19 cellular contexts compared by ENCODE assay signal in the genomic region with DNA sequence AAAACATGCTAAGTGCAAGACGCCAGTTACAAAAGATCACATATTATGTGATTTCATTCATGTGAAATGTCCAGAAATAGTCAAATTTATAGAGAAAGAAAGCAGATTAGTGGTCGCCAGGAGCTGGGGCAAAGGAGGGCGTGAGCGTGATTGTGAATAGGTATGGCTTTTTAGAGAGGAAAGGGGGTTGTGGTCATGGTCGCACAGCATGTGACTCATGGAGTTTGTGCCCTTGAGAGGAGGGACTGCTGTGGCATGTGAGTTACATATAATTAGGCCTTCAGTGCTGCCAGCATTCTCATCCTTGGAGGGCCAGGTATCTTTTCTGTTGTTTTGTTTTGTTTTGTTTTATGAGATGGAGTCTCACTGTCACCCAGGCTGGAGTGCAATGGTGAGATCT. TPM values are rescaled to one million over a fixed set of nuclear protein-coding genes. Genes with fewer than 3 reads are reported as not detected.
DNase-seq lines count a peak whose midpoint lies in the region; ATAC-seq and TF ChIP-seq lines count a peak whose summit lies in the region.
"Had no signal": no experiment of that assay in that cellular context is flagged by ENCODE, and none has a peak within 500 bp of the region (broad histone marks: within the 10 kb centered on the region; RNA-seq: fewer than 3 reads in every experiment).

No MANE protein-coding gene starts in this region.

- peaks cover 0 to 47% of the 10 kb centered on the region in 2 donors for H3K4me1 ChIP-seq in right atrium auricular region
- H3K4me1 ChIP-seq in psoas muscle: peaks cover 37% of the 10 kb centered on the region
- H3K4me1 ChIP-seq: Caco-2 had no signal

- no peak for TF ChIP-seq CTCF in activated CD8-positive, alpha-beta T cell treated with anti-CD3 and anti-CD28 coated beads for 36 hours (IDR thresholded peaks at IDR 0.05)
- TF ChIP-seq CTCF in right atrium auricular region (IDR thresholded peaks at IDR 0.05) (no peak), psoas muscle (IDR thresholded peaks at IDR 0.05) (no peak)

- H3K27me3 Mint-ChIP-seq in activated CD8-positive, alpha-beta T cell treated with anti-CD3 and anti-CD28 coated beads for 36 hours: peaks cover 37% of the 10 kb centered on the region
- H3K27me3 Mint-ChIP-seq in activated CD8-positive, alpha-beta T cell treated with anti-CD3 and anti-CD28 coated beads, Interleukin-2, amount 10 ng/mL, durations not matched to agents 7 days and 5 days (ENCODE audit: low read depth): peaks cover 51% of the 10 kb centered on the region

- H3K9me3 ChIP-seq in right atrium auricular region (no peaks in the 10 kb centered on the region), psoas muscle (no peaks in the 10 kb centered on the region)
- H3K9me3 ChIP-seq: Caco-2, gastroesophageal sphincter had no signal

- H3K36me3 Mint-ChIP-seq in activated CD8-positive, alpha-beta T cell treated with anti-CD3 and anti-CD28 coated beads for 36 hours (ENCODE audit: low read depth): peaks cover 2% of the 10 kb centered on the region
- no peaks in the 10 kb centered on the region for H3K36me3 Mint-ChIP-seq in activated CD8-positive, alpha-beta T cell treated with anti-CD3 and anti-CD28 coated beads, Interleukin-2, amount 10 ng/mL, durations not matched to agents 7 days and 5 days (ENCODE audit: low read depth)

- peak overlapping the region; percentile 74 to 87 for H3K27ac ChIP-seq in right atrium auricular region
- H3K27ac ChIP-seq in psoas muscle: peak overlapping the region; percentile 19
- H3K27ac ChIP-seq: GM23248, WERI-Rb-1 had no signal

- peaks cover 4% of the 10 kb centered on the region for H3K4me1 Mint-ChIP-seq in activated CD8-positive, alpha-beta T cell treated with anti-CD3 and anti-CD28 coated beads for 36 hours (ENCODE audit: low read depth)
- H3K4me1 Mint-ChIP-seq in activated CD8-positive, alpha-beta T cell treated with anti-CD3 and anti-CD28 coated beads, Interleukin-2, amount 10 ng/mL, durations not matched to agents 7 days and 5 days (ENCODE audit: low read depth): peaks cover 15% of the 10 kb centered on the region

- CTCF ChIA-PET in activated CD8-positive, alpha-beta T cell treated with anti-CD3 and anti-CD28 coated beads for 36 hours (lab: Charles Lee): interaction anchor here (0.7 kb wide), 1 partner anchor 49 kb away, joined by 3 read pairs; no protein-coding TSS in a partner anchor
- CTCF ChIA-PET in activated CD8-positive, alpha-beta T cell treated with anti-CD3 and anti-CD28 coated beads, Interleukin-2, amount 10 ng/mL, durations not matched to agents 7 days and 5 days (lab: Charles Lee): interaction anchor here (1.1 kb wide), 1 partner anchor 48 kb away, joined by 4 read pairs; no protein-coding TSS in a partner anchor

- H3K27me3 ChIP-seq in right atrium auricular region: no peaks in the 10 kb centered on the region
- no peaks in the 10 kb centered on the region for H3K27me3 ChIP-seq in psoas muscle (ENCODE audit: insufficient read depth in 3 of 3, low read length in 2 of 3)
- H3K27me3 ChIP-seq: gastroesophageal sphincter had no signal

- intact Hi-C loops in activated CD8-positive, alpha-beta T cell treated with anti-CD3 and anti-CD28 coated beads for 36 hours (cut with micrococcal nuclease): no loop called here
- intact Hi-C loops in psoas muscle (cut with DNase I): no loop called here

- H3K36me3 ChIP-seq in right atrium auricular region (no peaks in the 10 kb centered on the region), psoas muscle (ENCODE audit: insufficient read depth in 1 of 2, low read depth in 1 of 2) (no peaks in the 10 kb centered on the region)
- H3K36me3 ChIP-seq: gastroesophageal sphincter, WERI-Rb-1 had no signal

- peak; percentile 39 for ATAC-seq in activated CD8-positive, alpha-beta T cell treated with anti-CD3 and anti-CD28 coated beads for 36 hours
- no peak for ATAC-seq in activated CD8-positive, alpha-beta T cell treated with anti-CD3 and anti-CD28 coated beads, Interleukin-2, amount 10 ng/mL, durations not matched to agents 7 days and 5 days
- no peak for ATAC-seq in psoas muscle
- ATAC-seq in HG02571 (IDR thresholded peaks at IDR 0.05; ENCODE audit: unreplicated experiment): no peak
- ATAC-seq: gastroesophageal sphincter had no signal

- no peaks in the 10 kb centered on the region for H3K9me3 Mint-ChIP-seq in activated CD8-positive, alpha-beta T cell treated with anti-CD3 and anti-CD28 coated beads for 36 hours
- H3K9me3 Mint-ChIP-seq in activated CD8-positive, alpha-beta T cell treated with anti-CD3 and anti-CD28 coated beads, Interleukin-2, amount 10 ng/mL, durations not matched to agents 7 days and 5 days (ENCODE audit: insufficient read depth): no peaks in the 10 kb centered on the region
- H3K9me3 Mint-ChIP-seq: central memory CD8-positive, alpha-beta T cell had no signal

- H3K4me3 ChIP-seq in right atrium auricular region (no peak overlapping the region), psoas muscle (no peak overlapping the region)
- H3K4me3 ChIP-seq: GM23248 had no signal

- no peak overlapping the region for H3K4me3 Mint-ChIP-seq in activated CD8-positive, alpha-beta T cell treated with anti-CD3 and anti-CD28 coated beads for 36 hours
- no peak overlapping the region for H3K4me3 Mint-ChIP-seq in activated CD8-positive, alpha-beta T cell treated with anti-CD3 and anti-CD28 coated beads, Interleukin-2, amount 10 ng/mL, durations not matched to agents 7 days and 5 days

- DNase-seq in activated CD8-positive, alpha-beta T cell treated with anti-CD3 and anti-CD28 coated beads for 36 hours: no peak
- DNase-seq in activated CD8-positive, alpha-beta T cell treated with anti-CD3 and anti-CD28 coated beads, Interleukin-2, amount 10 ng/mL, durations not matched to agents 7 days and 5 days: no peak
- DNase-seq in NCI-H69 (lab: John Stamatoyannopoulos, UW): peak; percentile 73
- peak; percentile 47 for DNase-seq in right atrium auricular region (ENCODE audit: low spot score)
- DNase-seq in psoas muscle: no peak
- DNase-seq in OCI-M2 (lab: John Stamatoyannopoulos, UW; ENCODE audit: unreplicated experiment): no peak
- DNase-seq in NCI-H524 (lab: John Stamatoyannopoulos, UW): no peak
- DNase-seq: ACHN, Caco-2, GM23248, Karpas-422, NCI-H187, NCI-H526 treated with DMSO at 0.1 percent for 48 hours, small intestine, SW 1271, WERI-Rb-1 had no signal

- 93 to 96% (median 95%) methylated on average over 5 of the region's 5 CpGs for WGBS in psoas muscle, 3 donors

- no peak overlapping the region for H3K27ac Mint-ChIP-seq in activated CD8-positive, alpha-beta T cell treated with anti-CD3 and anti-CD28 coated beads for 36 hours
- no peak overlapping the region for H3K27ac Mint-ChIP-seq in activated CD8-positive, alpha-beta T cell treated with anti-CD3 and anti-CD28 coated beads, Interleukin-2, amount 10 ng/mL, durations not matched to agents 7 days and 5 days

- POLR2A ChIA-PET in activated CD8-positive, alpha-beta T cell treated with anti-CD3 and anti-CD28 coated beads for 36 hours (lab: Charles Lee): no interaction called here
- POLR2A ChIA-PET in activated CD8-positive, alpha-beta T cell treated with anti-CD3 and anti-CD28 coated beads, Interleukin-2, amount 10 ng/mL, durations not matched to agents 7 days and 5 days (lab: Charles Lee): interaction anchor here (1.0 kb wide), 1 partner anchor 21 kb away, joined by 4 read pairs; no protein-coding TSS in a partner anchor

RNA-seq across cellular contexts. Expression of gene MARCHF6, which starts 21.2 kb away (rescaled TPM):
- total RNA-seq in activated CD8-positive, alpha-beta T cell treated with anti-CD3 and anti-CD28 coated beads for 36 hours: 10 to 100 TPM; 92.8 to 95.6 TPM
- total RNA-seq in activated CD8-positive, alpha-beta T cell treated with anti-CD3 and anti-CD28 coated beads, Interleukin-2, amount 10 ng/mL, durations not matched to agents 7 days and 5 days: 10 to 100 TPM; 72.2 to 80.5 TPM
- total RNA-seq in right atrium auricular region (100 to 1,000 TPM in 1 of 2 donors, 10 to 100 TPM in 1; 89.5 to 103 TPM), psoas muscle (100 to 1,000 TPM; 160 to 250 (median 193) TPM)
- 10 to 100 TPM; 36.6 to 88.5 (median 72.0) TPM for polyA plus RNA-seq in psoas muscle

RNA-seq across cellular contexts. Expression of gene CMBL, which starts 24.6 kb away (rescaled TPM):
- total RNA-seq in activated CD8-positive, alpha-beta T cell treated with anti-CD3 and anti-CD28 coated beads for 36 hours: 1 to 10 TPM; 1.2 to 1.4 TPM
- 1 to 10 TPM; 1.6 to 1.9 TPM for total RNA-seq in activated CD8-positive, alpha-beta T cell treated with anti-CD3 and anti-CD28 coated beads, Interleukin-2, amount 10 ng/mL, durations not matched to agents 7 days and 5 days
- total RNA-seq in right atrium auricular region (10 to 100 TPM in 1 of 2 donors, 1 to 10 TPM in 1; 5.9 to 20.7 TPM), psoas muscle (100 to 1,000 TPM in 1 of 4 donors, 10 to 100 TPM in 3; 30.1 to 243 (median 61.1) TPM)
- 10 to 100 TPM in 2 of 3 donors, 1 to 10 TPM in 1; 9.4 to 99.4 (median 54.4) TPM for polyA plus RNA-seq in psoas muscle

Comparison
In these comparisons a context has a peak if more than half of its experiments do, and no peak if none do; other contexts are left out.
1. DNase-seq: peak in NCI-H69 (single experiment) and right atrium auricular region (single experiment); none in activated CD8-positive, alpha-beta T cell treated with anti-CD3 and anti-CD28 coated beads for 36 hours (single experiment), activated CD8-positive, alpha-beta T cell treated with anti-CD3 and anti-CD28 coated beads, Interleukin-2, amount 10 ng/mL, durations not matched to agents 7 days and 5 days (single experiment), psoas muscle (0 of 2), OCI-M2 (single experiment) and NCI-H524 (0 of 2).